22 cellular contexts compared by ENCODE assay signal in genomic region chr10:70684374-70684773, GRCh38. TPM values are rescaled to one million over a fixed set of nuclear protein-coding genes. Genes with fewer than 3 reads are reported as not detected.
DNase-seq lines count a peak whose midpoint lies in the region; ATAC-seq and TF ChIP-seq lines count a peak whose summit lies in the region.
"Had no signal": no experiment of that assay in that cellular context is flagged by ENCODE, and none has a peak within 500 bp of the region (broad histone marks: within the 10 kb centered on the region; RNA-seq: fewer than 3 reads in every experiment).

No MANE protein-coding gene starts in this region.

- no peak overlapping the region for H3K14ac ChIP-seq in neuronal stem cell (ENCODE audit: low read length)

- TF ChIP-seq POLR2A in erythroblast (IDR thresholded peaks at IDR 0.05; ENCODE audit: low read length): no peak

- H2BK5ac ChIP-seq in neuronal stem cell (ENCODE audit: low read length): no peak overlapping the region

- no peak overlapping the region for H3K4ac ChIP-seq in neuronal stem cell (ENCODE audit: low read length)

- H2BK15ac ChIP-seq in neuronal stem cell (ENCODE audit: low read length): no peak overlapping the region

- H2BK12ac ChIP-seq in neuronal stem cell (ENCODE audit: low read length): no peak overlapping the region

- no peak overlapping the region for H3K27ac ChIP-seq in neuronal stem cell (replicated peaks; ENCODE audit: low read length)
- H3K27ac ChIP-seq: A549; BLaER1 treated with 17β-estradiol and CSF1 and Interleukin-3, amounts not matched to agents 10 nM and 100 nM had no signal

- H3K27me3 Mint-ChIP-seq in natural killer cell treated with Interleukin-12 subunit alpha and Interleukin-12 subunit beta and Interleukin-15 and Interleukin-18, amount 100 ng/mL, for 72 hours: no peaks in the 10 kb centered on the region
- H3K27me3 Mint-ChIP-seq in natural killer cell (ENCODE audit: low read depth in 2 of 2): no peaks in the 10 kb centered on the region
- H3K27me3 Mint-ChIP-seq in chondrocyte (ENCODE audit: low read depth): no peaks in the 10 kb centered on the region
- H3K27me3 Mint-ChIP-seq: CD4-positive, alpha-beta T cell; CD8-positive, alpha-beta memory T cell had no signal

- H2AK5ac ChIP-seq in neuronal stem cell (ENCODE audit: low read depth, low read length): no peak overlapping the region

- no CpG with 5 or more reads among the region's 3 CpGs for WGBS in neuronal stem cell (ENCODE audit: extremely low coverage in 2 of 2, insufficient read length in 2 of 2, insufficient replicate concordance in 1 of 2), 2 donors

- H2AFZ ChIP-seq in neuronal stem cell (ENCODE audit: low read length): no peak overlapping the region

- H3K4me3 ChIP-seq in neuronal stem cell (ENCODE audit: low read length in 2 of 2): no peak overlapping the region
- H3K4me3 ChIP-seq: A549; BLaER1 treated with 17β-estradiol and CSF1 and Interleukin-3, amounts not matched to agents 10 nM and 100 nM had no signal

- peak overlapping the region; percentile 61 for H3K18ac ChIP-seq in neuronal stem cell (ENCODE audit: low read length)

- peaks cover 0 to 8% (median 0%) of the 10 kb centered on the region in 3 experiments for H3K27me3 ChIP-seq in neuronal stem cell (ENCODE audit: control insufficient read depth in 3 of 3, insufficient read depth in 3 of 3, low read depth in 1 of 3, low read length in 3 of 3)
- H3K27me3 ChIP-seq: BE2C; BLaER1 treated with 17β-estradiol and CSF1 and Interleukin-3, amounts not matched to agents 10 nM and 100 nM had no signal

- no peak overlapping the region for H3K27ac Mint-ChIP-seq in natural killer cell treated with Interleukin-12 subunit alpha and Interleukin-12 subunit beta and Interleukin-15 and Interleukin-18, amount 100 ng/mL, for 72 hours
- no peak overlapping the region for H3K27ac Mint-ChIP-seq in natural killer cell
- peak overlapping the region; percentile 82 for H3K27ac Mint-ChIP-seq in chondrocyte (ENCODE audit: unreplicated experiment)
- H3K27ac Mint-ChIP-seq: CD4-positive, alpha-beta T cell; HFFc6 had no signal

- H3K79me1 ChIP-seq in neuronal stem cell (ENCODE audit: low read depth, low read length): no peaks in the 10 kb centered on the region

- H3K4me2 ChIP-seq in neuronal stem cell (ENCODE audit: insufficient read depth, low read length, poor library complexity, severe bottlenecking): no peak overlapping the region
- H3K4me2 ChIP-seq: A549 had no signal

- intact Hi-C loops in natural killer cell (cut with micrococcal nuclease): no loop called here

- H3K4me1 ChIP-seq in neuronal stem cell (ENCODE audit: control insufficient read depth in 2 of 2, insufficient read depth in 1 of 2, low read depth in 1 of 2, low read length in 2 of 2): peaks cover 2 to 15% of the 10 kb centered on the region in 2 donors
- H3K4me1 ChIP-seq: A549 had no signal

- H3K4me1 Mint-ChIP-seq in natural killer cell treated with Interleukin-12 subunit alpha and Interleukin-12 subunit beta and Interleukin-15 and Interleukin-18, amount 100 ng/mL, for 72 hours (ENCODE audit: low read depth in 2 of 2): peaks cover 4 to 11% of the 10 kb centered on the region in 2 donors
- H3K4me1 Mint-ChIP-seq in natural killer cell (peaks cover 0 to 10% of the 10 kb centered on the region in 2 donors), chondrocyte (ENCODE audit: low read depth) (peaks cover 11% of the 10 kb centered on the region)
- H3K4me1 Mint-ChIP-seq: CD8-positive, alpha-beta memory T cell had no signal

- peak; percentile 15 for DNase-seq in natural killer cell treated with Interleukin-12 subunit alpha and Interleukin-12 subunit beta and Interleukin-15 and Interleukin-18, amount 100 ng/mL, for 72 hours (ENCODE audit: low spot score)
- DNase-seq in natural killer cell (no peak), chondrocyte (ENCODE audit: low spot score) (no peak), neuronal stem cell (ENCODE audit: low spot score) (no peak), erythroblast (lab: John Stamatoyannopoulos, UW) (no peak), HCEC 1CT (no peak)
- DNase-seq: 8988T; ACHN; AML-193; BE2C; Calu3; CD4-positive, alpha-beta T cell; CD8-positive, alpha-beta memory T cell; COR-L47; DMS153; DND-41; GOT3; HFFc6 had no signal

- H3K36me3 Mint-ChIP-seq in natural killer cell treated with Interleukin-12 subunit alpha and Interleukin-12 subunit beta and Interleukin-15 and Interleukin-18, amount 100 ng/mL, for 72 hours: no peaks in the 10 kb centered on the region
- no peaks in the 10 kb centered on the region for H3K36me3 Mint-ChIP-seq in natural killer cell
- H3K36me3 Mint-ChIP-seq in chondrocyte (ENCODE audit: low read depth): no peaks in the 10 kb centered on the region
- H3K36me3 Mint-ChIP-seq: CD14-positive monocyte; CD8-positive, alpha-beta memory T cell had no signal

- TF ChIP-seq CTCF in natural killer cell (IDR thresholded peaks at IDR 0.05): no peak
- no peak for TF ChIP-seq CTCF in chondrocyte (IDR thresholded peaks at IDR 0.05)

- H3K9ac ChIP-seq in neuronal stem cell (ENCODE audit: low read depth, low read length, poor library complexity): no peak overlapping the region
- H3K9ac ChIP-seq: BLaER1 treated with 17β-estradiol and CSF1 and Interleukin-3, amounts not matched to agents 10 nM and 100 nM had no signal

- no peak overlapping the region for H4K8ac ChIP-seq in neuronal stem cell (ENCODE audit: low read depth, low read length)

- no peaks in the 10 kb centered on the region for H3K36me3 ChIP-seq in neuronal stem cell (replicated peaks in 1 of 2; ENCODE audit: control insufficient read depth in 2 of 2, insufficient read depth in 2 of 2, low read length in 2 of 2)
- H3K36me3 ChIP-seq: BE2C; BLaER1 treated with 17β-estradiol and CSF1 and Interleukin-3, amounts not matched to agents 10 nM and 100 nM had no signal

- no peak for ATAC-seq in natural killer cell treated with Interleukin-12 subunit alpha and Interleukin-12 subunit beta and Interleukin-15 and Interleukin-18, amount 100 ng/mL, for 72 hours
- ATAC-seq in natural killer cell (no peak), HG02798 (IDR thresholded peaks at IDR 0.05; ENCODE audit: poor library complexity, unreplicated experiment) (no peak)

- no peak overlapping the region for H3K4me3 Mint-ChIP-seq in natural killer cell treated with Interleukin-12 subunit alpha and Interleukin-12 subunit beta and Interleukin-15 and Interleukin-18, amount 100 ng/mL, for 72 hours
- H3K4me3 Mint-ChIP-seq in natural killer cell (no peak overlapping the region), chondrocyte (ENCODE audit: unreplicated experiment) (no peak overlapping the region)
- H3K4me3 Mint-ChIP-seq: CD14-positive monocyte; CD4-positive, alpha-beta T cell; CD8-positive, alpha-beta memory T cell; HFFc6 had no signal

- H3K9me3 ChIP-seq in neuronal stem cell (replicated peaks in 1 of 2; ENCODE audit: control insufficient read depth in 2 of 2, insufficient read depth in 1 of 2, low read depth in 1 of 2, low read length in 2 of 2): no peaks in the 10 kb centered on the region
- H3K9me3 ChIP-seq: A549; BE2C; BLaER1 treated with 17β-estradiol and CSF1 and Interleukin-3, amounts not matched to agents 10 nM and 100 nM had no signal

- H3K9me3 Mint-ChIP-seq in natural killer cell treated with Interleukin-12 subunit alpha and Interleukin-12 subunit beta and Interleukin-15 and Interleukin-18, amount 100 ng/mL, for 72 hours: no peaks in the 10 kb centered on the region
- no peaks in the 10 kb centered on the region for H3K9me3 Mint-ChIP-seq in natural killer cell
- H3K9me3 Mint-ChIP-seq in chondrocyte (ENCODE audit: low read depth): no peaks in the 10 kb centered on the region
- H3K9me3 Mint-ChIP-seq: CD14-positive monocyte; CD4-positive, alpha-beta T cell; CD8-positive, alpha-beta memory T cell; HFFc6 had no signal

- H2BK120ac ChIP-seq in neuronal stem cell (ENCODE audit: low read depth, low read length): no peak overlapping the region

- H4K91ac ChIP-seq in neuronal stem cell (ENCODE audit: low read depth, low read length, poor library complexity): no peak overlapping the region

- no peak overlapping the region for H3K23ac ChIP-seq in neuronal stem cell (ENCODE audit: low read depth, low read length, poor library complexity)

RNA-seq across cellular contexts. Expression of gene ADAMTS14, which starts 12.1 kb away (rescaled TPM):
- total RNA-seq in natural killer cell treated with Interleukin-12 subunit alpha and Interleukin-12 subunit beta and Interleukin-15 and Interleukin-18, amount 100 ng/mL, for 72 hours: under 1 TPM; 0.07 to 0.61 TPM
- total RNA-seq in natural killer cell (1 to 10 TPM in 2 of 3 donors, under 1 TPM in 1; 0.70 to 1.5 (median 1.1) TPM), chondrocyte (7.7 to 9.2 TPM (median 8.7 TPM) in 3 replicates)
- polyA plus RNA-seq in neuronal stem cell (2013, experiment 1 of 2): 0.21 TPM
- polyA plus RNA-seq in neuronal stem cell (2013, experiment 2 of 2): 0.19 TPM
- total RNA-seq: CD4-positive, alpha-beta T cell; CD8-positive, alpha-beta memory T cell had no signal
- polyA plus RNA-seq: CD14-positive monocyte had no signal
